Comparison of ENCODE assay signal across 19 cellular contexts in genomic region chr16:59707441-59707840, GRCh38.
DNase-seq lines count a peak whose midpoint lies in the region; ATAC-seq and TF ChIP-seq lines count a peak whose summit lies in the region.
"Had no signal": no experiment of that assay in that cellular context is flagged by ENCODE, and none has a peak within 500 bp of the region (broad histone marks: within the 10 kb centered on the region; RNA-seq: fewer than 3 reads in every experiment).

No MANE protein-coding gene starts in this region.

- no peak overlapping the region for H3K4me3 ChIP-seq in uterus
- H3K4me3 ChIP-seq: BLaER1 had no signal

- no peaks in the 10 kb centered on the region for H3K36me3 ChIP-seq in uterus
- H3K36me3 ChIP-seq: BE2C, BLaER1 had no signal

- no peak for TF ChIP-seq POLR2A in uterus (IDR thresholded peaks at IDR 0.05)

- no peak overlapping the region for H3K27ac ChIP-seq in uterus
- H3K27ac ChIP-seq: BLaER1 had no signal

- in situ Hi-C loops in SK-MEL-5 (cut with HindIII; ENCODE audit: low pct_unique_long_range_greater_than_20kb, low sequenced_read_pairs), result no loop called here

- no peaks in the 10 kb centered on the region for H3K9me3 ChIP-seq in uterus
- H3K9me3 ChIP-seq: BE2C, BLaER1, Caco-2 had no signal

- TF ChIP-seq CTCF in uterus (IDR thresholded peaks at IDR 0.05), result no peak

- DNase-seq in HT1080 (ENCODE audit: low read depth) (peak; percentile 2), SK-MEL-5 (ENCODE audit: low read depth, low spot score) (peak; percentile 82), foreskin melanocyte (peak; percentile 99), uterus (no peak), HCEC 1CT (no peak)
- DNase-seq: 8988T; ACHN; BE2C; C1 segment of cervical spinal cord; Caco-2; Calu3; CD4-positive, alpha-beta memory T cell; CD4-positive, CD25-positive, alpha-beta regulatory T cell; CD8-positive, alpha-beta memory T cell; DMS79 treated with DMSO at 0.1 percent for 48 hours; GF-D8 had no signal

- ATAC-seq in GM21390 (IDR thresholded peaks at IDR 0.05; ENCODE audit: unreplicated experiment) (no peak), HG03469 (IDR thresholded peaks at IDR 0.05; ENCODE audit: unreplicated experiment) (no peak)

- no peaks in the 10 kb centered on the region for H3K27me3 ChIP-seq in uterus
- H3K27me3 ChIP-seq: BE2C, BLaER1 had no signal

- intact Hi-C loops in uterus (cut with DNase I; ENCODE audit: low total_unique reads), result no loop called here

- no peaks in the 10 kb centered on the region for H3K4me1 ChIP-seq in uterus
- H3K4me1 ChIP-seq: BE2C, BLaER1, Caco-2 had no signal

Comparison
In these comparisons a context has a peak if more than half of its experiments do, and no peak if none do; other contexts are left out.
1. DNase-seq: peak in HT1080 (single experiment), SK-MEL-5 (single experiment) and foreskin melanocyte (single experiment); none in uterus (0 of 2) and HCEC 1CT (single experiment).